ENCODE assay signal across 34 cellular contexts in genomic region chr18:78101091-78101490, GRCh38.
"Had no signal": no experiment of that assay in that cellular context is flagged by ENCODE, and none has a peak within 500 bp of the region (broad histone marks: within the 10 kb centered on the region; RNA-seq: fewer than 3 reads in every experiment).

No MANE protein-coding gene starts in this region.

- H3K9ac ChIP-seq: KMS-11 had no signal

- H3K4me3 ChIP-seq: MG63 had no signal

- DNase-seq: Karpas-422, Kasumi-1, KG1, MG63, MM.1S, MV-4-11, NCI-H1048, NCI-H1092, NCI-H1092 treated with DMSO at 0.1 percent for 48 hours, NCI-H1105 treated with DMSO at 0.1 percent for 48 hours, NCI-H1417, NCI-H1417 treated with DMSO at 0.1 percent for 48 hours, NCI-H1436, NCI-H1436 treated with DMSO at 0.1 percent for 48 hours, NCI-H146, NCI-H1694, NCI-H1694 treated with DMSO at 0.1 percent for 48 hours, NCI-H187, NCI-H187 treated with DMSO at 0.1 percent for 48 hours, NCI-H1930, NCI-H2029, NCI-H2029 treated with DMSO at 0.1 percent for 48 hours, NCI-H2081, NCI-H2081 treated with DMSO at 0.1 percent for 48 hours, NCI-H2107, NCI-H2171, NCI-H2171 treated with DMSO at 0.1 percent for 48 hours, NCI-H2227 treated with DMSO at 0.1 percent for 48 hours, NCI-H226, NCI-H345, NCI-H446 treated with DMSO at 0.1 percent for 48 hours, NCI-H510A, NCI-H510A treated with DMSO at 0.1 percent for 48 hours had no signal

- H3K4me2 ChIP-seq: KMS-11 had no signal

- H3K36me3 ChIP-seq: MG63 had no signal

- H3K27me3 ChIP-seq: MG63 had no signal

- H3K27ac ChIP-seq: KMS-11 had no signal

- H3K9me3 ChIP-seq: MG63 had no signal
